In the genomic region with DNA sequence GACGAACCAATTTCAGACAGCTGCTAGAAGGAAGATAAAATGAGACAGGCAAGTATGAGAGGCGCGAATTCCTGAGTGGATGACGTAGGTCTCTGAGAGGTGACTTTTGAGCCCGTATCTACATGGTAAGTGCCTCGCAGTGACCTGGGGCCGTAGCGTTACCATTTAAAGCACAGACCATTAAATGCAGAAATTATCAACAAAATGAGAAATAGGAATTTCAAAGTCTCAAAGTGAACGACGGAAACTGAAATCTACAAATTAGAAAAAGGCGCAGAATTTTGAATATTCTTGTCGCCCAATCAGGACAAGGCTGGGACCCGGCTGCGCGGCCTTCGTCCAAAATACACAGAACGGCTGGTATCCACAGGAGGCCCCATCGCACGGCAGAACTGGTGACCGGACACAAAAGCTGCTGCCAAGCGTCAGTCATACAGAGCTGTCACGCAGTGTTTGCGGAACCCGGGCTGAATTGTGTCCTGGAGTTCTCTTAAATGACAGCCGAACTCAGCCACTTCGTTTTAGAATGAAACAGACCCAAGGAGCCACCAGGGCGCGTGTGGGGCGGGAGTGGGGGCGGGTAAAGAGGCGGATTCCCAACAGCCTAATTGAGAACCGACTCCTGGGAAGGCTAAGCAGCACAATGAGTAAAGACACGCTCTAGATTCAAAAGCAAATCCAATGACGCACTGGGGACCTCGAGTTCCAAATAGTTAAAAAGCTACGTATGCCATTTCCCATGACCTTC, we compare ENCODE assay signal across 8 cellular contexts. TPM values are rescaled to one million over a fixed set of nuclear protein-coding genes. Genes with fewer than 3 reads are reported as not detected.
DNase-seq lines count a peak whose midpoint lies in the region; ATAC-seq, FAIRE-seq and TF ChIP-seq lines count a peak whose summit lies in the region.

No MANE protein-coding gene starts in this region.

- under 1% methylated on average over 28 of the region's 36 CpGs for WGBS in A549 (ENCODE audit: missing lambda C conversion rate)

- no peak for FAIRE-seq in A549 (lab: Jason Lieb, UNC)

- no peaks in the 10 kb centered on the region for H3K36me3 Mint-ChIP-seq in chondrocyte (ENCODE audit: low read depth)

- peak; percentile 73 for TF ChIP-seq POLR2A in A549 (IDR thresholded peaks at IDR 0.05; ENCODE audit: low read length)

- POLR2A ChIA-PET in A549 (lab: Yijun Ruan, JAX) = interaction anchor here (1.7 to 4.8 kb wide), 9 partner anchors 8 to 302 kb away, joined by 11 to 70 read pairs (median 28); partner anchors contain the start of genes BOLA1, MTMR11, OTUD7B and SF3B4

- TF ChIP-seq CTCF in A549 (IDR thresholded peaks at IDR 0.05) = no peak; the same call in 2 of the 3 replicates
- peak; percentile 37 for TF ChIP-seq CTCF in chondrocyte (IDR thresholded peaks at IDR 0.05)

- peak overlapping the region; percentile 72 to 94 for H3K27ac ChIP-seq in A549

- DNase-seq in A549 (ENCODE audit: low read depth in 1 of 2, low spot score in 1 of 2) (peak; percentile 62 to 88), H4 (ENCODE audit: low spot score) (peak; percentile 80), NCI-H345 treated with DMSO at 0.1 percent for 48 hours (lab: John Stamatoyannopoulos, UW; ENCODE audit: unreplicated experiment) (peak; percentile 99), chondrocyte (ENCODE audit: low spot score) (no peak), kidney glomerular epithelial cell (lab: John Stamatoyannopoulos, UW) (peak; percentile 79)
- DNase-seq in activated CD4-positive, CD25-positive, alpha-beta regulatory T cell treated with anti-CD3 and anti-CD28 coated beads, Interleukin-2, amount 50 U/mL, for 72 hours = peak; percentile 72
- DNase-seq in stimulated activated CD4-positive, alpha-beta T cell treated with anti-CD3 and anti-CD28 coated beads, Interleukin-15, amount 100 ng/mL, for 1 hour (ENCODE audit: low read depth in 1 of 2, low spot score in 1 of 2) = peak; percentile 14 to 31

- H3K4me2 ChIP-seq in A549 = peak overlapping the region; percentile 85

- ATAC-seq in A549 = peak; percentile 45 to 63
- ATAC-seq in HG03139 (IDR thresholded peaks at IDR 0.05; ENCODE audit: unreplicated experiment) = no peak

- H3K9me3 ChIP-seq in A549 = no peaks in the 10 kb centered on the region

- H3K27me3 Mint-ChIP-seq in chondrocyte (ENCODE audit: low read depth) = no peaks in the 10 kb centered on the region

- CTCF ChIA-PET in A549 (lab: Yijun Ruan, JAX) = interaction anchor here (0.7 to 2.9 kb wide), 4 partner anchors 42 to 302 kb away, joined by 3 to 16 read pairs (median 4); no protein-coding TSS in a partner anchor

- no peak overlapping the region for H3K4me3 Mint-ChIP-seq in chondrocyte (ENCODE audit: unreplicated experiment)

- peak overlapping the region; percentile 54 for H3K4me3 ChIP-seq in A549

- H3K4me1 Mint-ChIP-seq in chondrocyte (ENCODE audit: low read depth) = peaks cover 8% of the 10 kb centered on the region

- peaks cover 22% of the 10 kb centered on the region for H3K4me1 ChIP-seq in A549

- TF ChIP-seq RAD21 in A549 (conservative IDR thresholded peaks at IDR 0.05 in 1 of 2, IDR thresholded peaks at IDR 0.05 in 1 of 2) = no peak

- TF ChIP-seq EP300 in A549 (IDR thresholded peaks at IDR 0.05) = no peak

- no peaks in the 10 kb centered on the region for H3K9me3 Mint-ChIP-seq in chondrocyte (ENCODE audit: low read depth)

- H3K27ac Mint-ChIP-seq in chondrocyte (ENCODE audit: unreplicated experiment) = no peak overlapping the region

TF ChIP-seq in A549, 52 proteins besides CTCF, POLR2A, EP300 and RAD21 (continues in another document):
- TF ChIP-seq ZNF302 (CRISPR knock-in tag; IDR thresholded peaks at IDR 0.05) (no peak), FOSB (CRISPR knock-in tag; IDR thresholded peaks at IDR 0.05) (peak; percentile 98), NR3C1 (IDR thresholded peaks at IDR 0.05) (no peak), ESRRA (IDR thresholded peaks at IDR 0.05; ENCODE audit: borderline replicate concordance, low read length) (no peak), RARB (CRISPR knock-in tag; IDR thresholded peaks at IDR 0.05) (peak; percentile 89), CHD4 (IDR thresholded peaks at IDR 0.05; ENCODE audit: borderline replicate concordance) (no peak), MYC (IDR thresholded peaks at IDR 0.05; ENCODE audit: borderline replicate concordance, low read length) (no peak), EHF (CRISPR knock-in tag; IDR thresholded peaks at IDR 0.05) (peak; percentile 46; the same call in 1 of the 2 replicates), TP53 (CRISPR knock-in tag; IDR thresholded peaks at IDR 0.05) (peak; percentile 86; the same call in 1 of the 2 replicates), HES2 (IDR thresholded peaks at IDR 0.05) (no peak), CHD2 (IDR thresholded peaks at IDR 0.05; ENCODE audit: low read length, partially characterized antibody) (no peak), FOXS1 (CRISPR knock-in tag; IDR thresholded peaks at IDR 0.05) (peak; percentile 58; the same call in 1 of the 2 replicates), ZFP36 (IDR thresholded peaks at IDR 0.05; ENCODE audit: borderline replicate concordance, partially characterized antibody) (no peak), NPAS2 (CRISPR knock-in tag; IDR thresholded peaks at IDR 0.05; ENCODE audit: borderline replicate concordance) (no peak), PBX3 (IDR thresholded peaks at IDR 0.05) (0 out of 2 replicates have a peak, but pooled peaks have one; percentile 37), KDM5A (IDR thresholded peaks at IDR 0.05) (no peak), NFE2L2 (conservative IDR thresholded peaks at IDR 0.05; ENCODE audit: low read length) (0 out of 2 replicates have a peak, but pooled peaks have one; percentile 2), CEBPB (IDR thresholded peaks at IDR 0.05) (no peak)
- TF ChIP-seq, protein P1, sequence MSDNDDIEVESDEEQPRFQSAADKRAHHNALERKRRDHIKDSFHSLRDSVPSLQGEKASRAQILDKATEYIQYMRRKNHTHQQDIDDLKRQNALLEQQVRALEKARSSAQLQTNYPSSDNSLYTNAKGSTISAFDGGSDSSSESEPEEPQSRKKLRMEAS (IDR thresholded peaks at IDR 0.05) = peak; percentile 29; the same call in 1 of the 2 replicates
- TF ChIP-seq, protein P2, sequence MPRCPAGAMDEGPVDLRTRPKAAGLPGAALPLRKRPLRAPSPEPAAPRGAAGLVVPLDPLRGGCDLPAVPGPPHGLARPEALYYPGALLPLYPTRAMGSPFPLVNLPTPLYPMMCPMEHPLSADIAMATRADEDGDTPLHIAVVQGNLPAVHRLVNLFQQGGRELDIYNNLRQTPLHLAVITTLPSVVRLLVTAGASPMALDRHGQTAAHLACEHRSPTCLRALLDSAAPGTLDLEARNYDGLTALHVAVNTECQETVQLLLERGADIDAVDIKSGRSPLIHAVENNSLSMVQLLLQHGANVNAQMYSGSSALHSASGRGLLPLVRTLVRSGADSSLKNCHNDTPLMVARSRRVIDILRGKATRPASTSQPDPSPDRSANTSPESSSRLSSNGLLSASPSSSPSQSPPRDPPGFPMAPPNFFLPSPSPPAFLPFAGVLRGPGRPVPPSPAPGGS (IDR thresholded peaks at IDR 0.05) = peak; percentile 60; the same call in 2 of the 3 replicates

RNA-seq across cellular contexts. Expression of gene BOLA1, which starts 13.8 kb away (rescaled TPM):
- polyA plus RNA-seq in A549 (2011; rRNA removed) = 26.7 and 27.5 TPM in 2 replicates
- 52.7 and 54.8 TPM in 2 replicates for polyA plus RNA-seq in A549 (2012; cell fraction: cytosol; rRNA removed)
- polyA plus RNA-seq in A549 (2012; cell fraction: nucleus; rRNA removed) = 39.5 and 45.1 TPM in 2 replicates
- polyA plus RNA-seq in A549 (2017; fragmentation: RNase III; extraction: RNeasy Plus Mini Kit Qiagen cat#74134 plus additional on column Dnase treatment) = 22.8 to 25.4 TPM (median 23.7 TPM) in 3 replicates
- 2.6 and 2.8 TPM in 2 replicates for polyA minus RNA-seq in A549 (2011; rRNA and poly(A)+ RNA removed)
- 2.9 and 3.0 TPM in 2 replicates for total RNA-seq in H4 (2014; rRNA removed; shearing (Covaris generic))
- total RNA-seq in chondrocyte = 9.4 to 11.5 TPM (median 10.5 TPM) in 3 replicates

RNA-seq across cellular contexts. Expression of gene SV2A, which starts 32.1 kb away (rescaled TPM):
- polyA plus RNA-seq in A549 (2011; rRNA removed) = 0.04 and 0.05 TPM in 2 replicates
- polyA plus RNA-seq in A549 (2012; cell fraction: cytosol; rRNA removed) = 0.12 TPM in 2 replicates
- polyA plus RNA-seq in A549 (2012; cell fraction: nucleus; rRNA removed) = 0.37 and 0.62 TPM in 2 replicates
- 0.07 to 0.13 TPM (median 0.08 TPM) in 3 replicates for polyA plus RNA-seq in A549 (2017; fragmentation: RNase III; extraction: RNeasy Plus Mini Kit Qiagen cat#74134 plus additional on column Dnase treatment)
- 0.10 and 0.17 TPM in 2 replicates for polyA minus RNA-seq in A549 (2011; rRNA and poly(A)+ RNA removed)
- total RNA-seq in H4 (2014; rRNA removed; shearing (Covaris generic)) = 16.4 and 18.1 TPM in 2 replicates
- 15.3 to 17.2 TPM (median 16.0 TPM) in 3 replicates for total RNA-seq in chondrocyte

RNA-seq across cellular contexts. Expression of gene SF3B4, which starts 42.1 kb away (rescaled TPM):
- polyA plus RNA-seq in A549 (2011; rRNA removed) (71.2 and 95.1 TPM in 2 replicates), A549 (2017; fragmentation: RNase III; extraction: RNeasy Plus Mini Kit Qiagen cat#74134 plus additional on column Dnase treatment) (92.3 to 97.7 TPM (median 94.6 TPM) in 3 replicates)
- polyA plus RNA-seq in A549 (2012; cell fraction: cytosol; rRNA removed) = 72.5 and 101 TPM in 2 replicates
- 146 TPM in 2 replicates for polyA plus RNA-seq in A549 (2012; cell fraction: nucleus; rRNA removed)
- polyA minus RNA-seq in A549 (2011; rRNA and poly(A)+ RNA removed) = 73.2 and 78.5 TPM in 2 replicates
- 19.2 and 38.0 TPM in 2 replicates for total RNA-seq in H4 (2014; rRNA removed; shearing (Covaris generic))
- total RNA-seq in chondrocyte = 54.7 to 63.9 TPM (median 58.2 TPM) in 3 replicates

RNA-seq across cellular contexts. Expression of gene MTMR11, which starts 51.1 kb away (rescaled TPM):
- polyA plus RNA-seq in A549 (2011; rRNA removed) (31.2 and 34.8 TPM in 2 replicates), A549 (2017; fragmentation: RNase III; extraction: RNeasy Plus Mini Kit Qiagen cat#74134 plus additional on column Dnase treatment) (10.9 to 16.2 TPM (median 14.5 TPM) in 3 replicates)
- 9.7 and 11.3 TPM in 2 replicates for polyA plus RNA-seq in A549 (2012; cell fraction: cytosol; rRNA removed)
- polyA plus RNA-seq in A549 (2012; cell fraction: nucleus; rRNA removed) = 40.4 and 50.0 TPM in 2 replicates
- 50.3 and 50.4 TPM in 2 replicates for polyA minus RNA-seq in A549 (2011; rRNA and poly(A)+ RNA removed)
- total RNA-seq in H4 (2014; rRNA removed; shearing (Covaris generic)) = 2.6 and 2.9 TPM in 2 replicates
- total RNA-seq in chondrocyte = 15.4 to 22.3 TPM (median 17.6 TPM) in 3 replicates
